Comparison of ENCODE assay signal across 2 cellular contexts in the genomic region with DNA sequence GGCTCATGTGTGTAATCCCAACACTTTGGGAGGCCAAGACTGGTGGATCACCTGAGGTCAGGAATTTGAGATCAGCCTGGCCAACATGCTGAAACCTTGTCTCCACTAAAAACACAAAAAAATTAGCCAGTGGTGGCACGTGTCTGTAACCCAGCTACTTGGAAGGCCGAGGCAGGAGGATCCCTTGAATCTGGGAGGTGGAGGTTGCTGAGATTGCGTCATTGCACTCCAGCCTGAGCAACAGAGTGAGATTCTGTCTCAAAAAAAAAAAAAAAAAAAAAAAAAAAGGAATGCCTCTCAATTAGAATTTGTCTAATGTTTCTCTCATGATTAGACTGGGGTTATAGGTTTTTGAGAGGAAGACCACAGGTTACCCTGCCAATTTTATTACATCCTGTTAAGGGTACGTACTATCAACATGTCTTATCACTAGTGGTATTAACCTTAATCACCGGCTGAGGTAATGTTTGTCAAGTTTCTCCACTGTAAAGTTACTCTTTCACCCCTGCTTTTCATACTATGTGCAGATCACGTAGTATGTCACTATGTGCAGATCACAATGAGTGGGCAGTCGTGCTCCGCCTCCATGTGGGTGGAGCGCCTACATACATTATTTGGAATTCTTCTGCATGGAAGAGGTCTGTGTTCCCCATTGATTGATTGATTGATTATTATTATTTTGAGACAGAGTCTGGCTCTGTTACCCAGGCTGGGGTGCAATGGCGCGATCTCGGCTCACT.
A peak's percentile ranks its signal among the peaks of the same experiment; 100 is the strongest.
TF ChIP-seq lines count a peak whose summit lies in the region.

No MANE protein-coding gene starts in this region.

TF ChIP-seq in IMR-90, 13 proteins besides CTCF, POLR2A, EP300 and RAD21:
- TF ChIP-seq, protein P1, sequence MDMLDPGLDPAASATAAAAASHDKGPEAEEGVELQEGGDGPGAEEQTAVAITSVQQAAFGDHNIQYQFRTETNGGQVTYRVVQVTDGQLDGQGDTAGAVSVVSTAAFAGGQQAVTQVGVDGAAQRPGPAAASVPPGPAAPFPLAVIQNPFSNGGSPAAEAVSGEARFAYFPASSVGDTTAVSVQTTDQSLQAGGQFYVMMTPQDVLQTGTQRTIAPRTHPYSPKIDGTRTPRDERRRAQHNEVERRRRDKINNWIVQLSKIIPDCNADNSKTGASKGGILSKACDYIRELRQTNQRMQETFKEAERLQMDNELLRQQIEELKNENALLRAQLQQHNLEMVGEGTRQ (IDR thresholded peaks at IDR 0.05; ENCODE audit: low read depth, low read length), result no peak
- peak; percentile 59 for TF ChIP-seq CEBPB (IDR thresholded peaks at IDR 0.05; ENCODE audit: low read depth, low read length)
- TF ChIP-seq FOS (IDR thresholded peaks at IDR 0.05; ENCODE audit: low read depth, low read length), result no peak
TF ChIP-seq in IMR-90: peak in this region for 1.

TF ChIP-seq in H1, 55 proteins besides CTCF, POLR2A, EP300 and RAD21:
- TF ChIP-seq CEBPB (IDR thresholded peaks at IDR 0.05; ENCODE audit: low read depth, low read length), result 0 out of 2 replicates have a peak, but pooled peaks have one; percentile 19
- TF ChIP-seq KDM4A (IDR thresholded peaks at IDR 0.05; ENCODE audit: low read depth, low read length, severe bottlenecking), result no peak
